ENCODE assay signal across 8 cellular contexts in genomic region chr2:98460573-98461560, GRCh38. TPM values are rescaled to one million over a fixed set of nuclear protein-coding genes. Genes with fewer than 3 reads are reported as not detected.
DNase-seq lines count a peak whose midpoint lies in the region; ATAC-seq and TF ChIP-seq lines count a peak whose summit lies in the region.

No MANE protein-coding gene starts in this region.

- H3K4me3 Mint-ChIP-seq in natural killer cell treated with Interleukin-12 subunit alpha and Interleukin-12 subunit beta and Interleukin-15 and Interleukin-18, amount 100 ng/mL, for 72 hours = peak overlapping the region; percentile 88

- peaks cover 0 to 12% (median 0%) of the 10 kb centered on the region in 11 experiments; a peak in 6 of 22 replicates for H3K36me3 ChIP-seq in BLaER1 treated with 17β-estradiol and CSF1 and Interleukin-3, amounts not matched to agents 10 nM and 100 nM
- H3K36me3 ChIP-seq in suprapubic skin = no peaks in the 10 kb centered on the region

- peak overlapping the region; percentile 35 to 75 (median 70) for H3K4me2 ChIP-seq in BLaER1 treated with 17β-estradiol and CSF1 and Interleukin-3, amounts not matched to agents 10 nM and 100 nM

- WGBS in suprapubic skin = 82% methylated on average over 14 of the region's 14 CpGs

- H3K27ac ChIP-seq in BLaER1 treated with 17β-estradiol and CSF1 and Interleukin-3, amounts not matched to agents 10 nM and 100 nM = peak overlapping the region in 1 of 11 experiments; percentile 35; a peak in 2 of 22 replicates
- H3K27ac ChIP-seq in suprapubic skin = no peak overlapping the region

- H3K9ac ChIP-seq in BLaER1 treated with 17β-estradiol and CSF1 and Interleukin-3, amounts not matched to agents 10 nM and 100 nM = 0 out of 22 replicates have a peak overlapping the region, but pooled peaks of 1 of the 11 experiments have one; percentile 18

- peaks cover 68 to 99% (median 82%) of the 10 kb centered on the region in 10 experiments for H3K4me1 ChIP-seq in BLaER1 treated with 17β-estradiol and CSF1 and Interleukin-3, amounts not matched to agents 10 nM and 100 nM
- peaks cover 22% of the 10 kb centered on the region for H3K4me1 ChIP-seq in suprapubic skin

- H4K20me1 ChIP-seq in BLaER1 treated with 17β-estradiol and CSF1 and Interleukin-3, amounts not matched to agents 10 nM and 100 nM = peaks cover 26 to 76% (median 56%) of the 10 kb centered on the region in 11 experiments; a peak in 18 of 22 replicates

- H3K27me3 Mint-ChIP-seq in natural killer cell treated with Interleukin-12 subunit alpha and Interleukin-12 subunit beta and Interleukin-15 and Interleukin-18, amount 100 ng/mL, for 72 hours = no peaks in the 10 kb centered on the region

- H3K36me3 Mint-ChIP-seq in natural killer cell treated with Interleukin-12 subunit alpha and Interleukin-12 subunit beta and Interleukin-15 and Interleukin-18, amount 100 ng/mL, for 72 hours = no peaks in the 10 kb centered on the region

- peaks cover 80 to 89% of the 10 kb centered on the region in 2 donors for H3K4me1 Mint-ChIP-seq in natural killer cell treated with Interleukin-12 subunit alpha and Interleukin-12 subunit beta and Interleukin-15 and Interleukin-18, amount 100 ng/mL, for 72 hours (ENCODE audit: low read depth in 2 of 2)

- no peak for TF ChIP-seq POLR2A in suprapubic skin (IDR thresholded peaks at IDR 0.05)

- TF ChIP-seq EP300 in suprapubic skin (IDR thresholded peaks at IDR 0.05) = no peak

- peak; percentile 84 for DNase-seq in activated CD8-positive, alpha-beta memory T cell treated with anti-CD3 and anti-CD28 coated beads for 24 hours
- no peak for DNase-seq in natural killer cell treated with Interleukin-12 subunit alpha and Interleukin-12 subunit beta and Interleukin-15 and Interleukin-18, amount 100 ng/mL, for 72 hours (ENCODE audit: low spot score)
- no peak for DNase-seq in Kasumi-1 (lab: John Stamatoyannopoulos, UW)
- DNase-seq in suprapubic skin (ENCODE audit: low spot score in 2 of 2) = no peak
- no peak for DNase-seq in DMS114 treated with DMSO at 0.1 percent for 48 hours (lab: John Stamatoyannopoulos, UW; ENCODE audit: unreplicated experiment)

- H3K27ac Mint-ChIP-seq in natural killer cell treated with Interleukin-12 subunit alpha and Interleukin-12 subunit beta and Interleukin-15 and Interleukin-18, amount 100 ng/mL, for 72 hours = peak overlapping the region; percentile 90 to 92

- H3K4me3 ChIP-seq in BLaER1 treated with 17β-estradiol and CSF1 and Interleukin-3, amounts not matched to agents 10 nM and 100 nM = no peak overlapping the region
- H3K4me3 ChIP-seq in suprapubic skin = no peak overlapping the region

- H3K9me3 Mint-ChIP-seq in natural killer cell treated with Interleukin-12 subunit alpha and Interleukin-12 subunit beta and Interleukin-15 and Interleukin-18, amount 100 ng/mL, for 72 hours = no peaks in the 10 kb centered on the region

- TF ChIP-seq CTCF in suprapubic skin (IDR thresholded peaks at IDR 0.05) = no peak

- ATAC-seq in GM19452 (IDR thresholded peaks at IDR 0.05; ENCODE audit: unreplicated experiment) (peak; percentile 64), HG03442 (IDR thresholded peaks at IDR 0.05; ENCODE audit: unreplicated experiment) (peak; percentile 63)
- peak; percentile 62 to 68 for ATAC-seq in natural killer cell treated with Interleukin-12 subunit alpha and Interleukin-12 subunit beta and Interleukin-15 and Interleukin-18, amount 100 ng/mL, for 72 hours

- no peaks in the 10 kb centered on the region for H3K27me3 ChIP-seq in BLaER1 treated with 17β-estradiol and CSF1 and Interleukin-3, amounts not matched to agents 10 nM and 100 nM
- no peaks in the 10 kb centered on the region for H3K27me3 ChIP-seq in suprapubic skin

- H3K9me3 ChIP-seq in BLaER1 treated with 17β-estradiol and CSF1 and Interleukin-3, amounts not matched to agents 10 nM and 100 nM (replicated peaks in 1 of 11) = peaks cover 0 to 4% (median 0%) of the 10 kb centered on the region in 11 experiments; a peak in 2 of 22 replicates
- H3K9me3 ChIP-seq in suprapubic skin = no peaks in the 10 kb centered on the region

RNA-seq across cellular contexts. Expression of gene INPP4A, which starts 16.2 kb away (rescaled TPM):
- total RNA-seq in natural killer cell treated with Interleukin-12 subunit alpha and Interleukin-12 subunit beta and Interleukin-15 and Interleukin-18, amount 100 ng/mL, for 72 hours = 100 to 1,000 TPM in 1 of 2 donors, 10 to 100 TPM in 1; 65.0 to 150 TPM
- 10 to 100 TPM; 13.6 to 25.2 (median 17.2) TPM for total RNA-seq in suprapubic skin
